ENCODE assay signal across 14 cellular contexts in genomic region chr3:20857636-20858035, GRCh38.
"Had no signal": no experiment of that assay in that cellular context is flagged by ENCODE, and none has a peak within 500 bp of the region (broad histone marks: within the 10 kb centered on the region; RNA-seq: fewer than 3 reads in every experiment).

No MANE protein-coding gene starts in this region.

- H3K79me2 ChIP-seq: hepatocyte had no signal

- H3K27me3 ChIP-seq: hepatocyte, neutrophil had no signal

- H3K27ac ChIP-seq: hepatocyte, neutrophil had no signal

- H3K4me2 ChIP-seq: hepatocyte had no signal

- H2AFZ ChIP-seq: hepatocyte had no signal

- H3K9me3 ChIP-seq: neutrophil had no signal

- DNase-seq: activated CD4-positive, alpha-beta memory T cell treated with anti-CD3 and anti-CD28 coated beads, Interleukin-2, amount 10 ng/mL, durations not matched to agents 7 days and 5 days; activated CD4-positive, alpha-beta T cell treated with anti-CD3 and anti-CD28 coated beads for 36 hours; activated naive CD4-positive, alpha-beta T cell treated with anti-CD3 and anti-CD28 coated beads, Interleukin-2, amount 10 ng/mL, durations not matched to agents 7 days and 5 days; activated T-cell treated with anti-CD3 and anti-CD28 coated beads, Interleukin-2, amount 50 U/mL, for 24 hours; endodermal cell; left ventricle myocardium superior; mesenchymal stem cell; natural killer cell; posterior cingulate gyrus; retina; stimulated activated naive CD8-positive, alpha-beta T cell treated with anti-CD3 and anti-CD28 coated beads, Interleukin-15, amount 100 ng/mL, for 72 hours; T-helper 17 cell had no signal

- H3K4me3 ChIP-seq: hepatocyte had no signal

- H3K36me3 ChIP-seq: neutrophil had no signal
